11 cellular contexts compared by ENCODE assay signal in the genomic region with DNA sequence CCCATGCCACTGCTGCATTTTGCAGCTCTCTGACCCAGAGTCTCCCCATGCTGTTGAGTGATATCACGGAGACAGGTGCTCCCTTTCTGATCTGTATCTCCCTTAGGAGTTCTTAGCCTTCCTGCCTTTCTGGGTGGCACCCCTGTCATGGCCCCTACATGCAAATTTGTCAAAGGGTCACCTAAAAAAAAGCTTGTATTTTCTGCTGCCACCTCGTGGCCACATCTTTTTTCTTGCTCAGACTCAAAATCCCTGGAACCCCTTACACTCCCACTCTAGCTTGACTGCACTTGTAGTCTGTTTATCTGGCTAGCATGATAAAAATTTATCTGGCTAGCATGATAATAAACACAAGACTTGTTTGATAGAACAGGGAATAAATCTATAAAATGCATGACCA.
A peak's percentile ranks its signal among the peaks of the same experiment; 100 is the strongest.
DNase-seq lines count a peak whose midpoint lies in the region; ATAC-seq and TF ChIP-seq lines count a peak whose summit lies in the region.
"Had no signal": no experiment of that assay in that cellular context is flagged by ENCODE, and none has a peak within 500 bp of the region (broad histone marks: within the 10 kb centered on the region; RNA-seq: fewer than 3 reads in every experiment).

No MANE protein-coding gene starts in this region.

- no peaks in the 10 kb centered on the region for H3K9me3 ChIP-seq in iPS DF 6.9 (ENCODE audit: control insufficient read depth, insufficient read depth, low read length)

- H3K27ac ChIP-seq in iPS DF 6.9 (ENCODE audit: low read length), result no peak overlapping the region

- H3K9me3 Mint-ChIP-seq in WTC11, result no peaks in the 10 kb centered on the region
- peaks cover 5% of the 10 kb centered on the region for H3K9me3 Mint-ChIP-seq in activated CD8-positive, alpha-beta memory T cell treated with anti-CD3 and anti-CD28 coated beads, Interleukin-2, amount 10 ng/mL, durations not matched to agents 7 days and 5 days (ENCODE audit: low read depth)
- H3K9me3 Mint-ChIP-seq: nephron had no signal

- no peaks in the 10 kb centered on the region for H3K27me3 ChIP-seq in iPS DF 6.9 (ENCODE audit: control insufficient read depth, insufficient read depth, low read length)

- H3K4me1 ChIP-seq in iPS DF 6.9 (ENCODE audit: control insufficient read depth, insufficient read depth, low read length), result no peaks in the 10 kb centered on the region

- peak; percentile 73 for ATAC-seq in WTC11
- ATAC-seq in HG02852 (IDR thresholded peaks at IDR 0.05; ENCODE audit: unreplicated experiment), result no peak
- no peak for ATAC-seq in activated CD8-positive, alpha-beta memory T cell treated with anti-CD3 and anti-CD28 coated beads, Interleukin-2, amount 10 ng/mL, durations not matched to agents 7 days and 5 days
- ATAC-seq in HG03045 (IDR thresholded peaks at IDR 0.05; ENCODE audit: unreplicated experiment), result no peak

- POLR2A ChIA-PET in HEK293T (lab: Yijun Ruan, JAX), result no interaction called here
- POLR2A ChIA-PET in WTC11 (lab: Charles Lee), result interaction anchor here (0.5 to 0.6 kb wide), 2 partner anchors 28 to 416 kb away, joined by 3 read pairs; no protein-coding TSS in a partner anchor

- DNase-seq in CMK (ENCODE audit: low read depth) (peak; percentile 3), HEK293T (ENCODE audit: extremely low spot score) (peak; percentile 15), WTC11 (ENCODE audit: low spot score) (peak; percentile 26), iPS DF 6.9 (ENCODE audit: low read depth, low spot score) (peak; percentile 11), NCI-H524 treated with DMSO at 0.1 percent for 48 hours (lab: John Stamatoyannopoulos, UW) (no peak)
- no peak for DNase-seq in activated CD8-positive, alpha-beta memory T cell treated with anti-CD3 and anti-CD28 coated beads, Interleukin-2, amount 10 ng/mL, durations not matched to agents 7 days and 5 days
- DNase-seq: activated CD8-positive, alpha-beta memory T cell treated with anti-CD3 and anti-CD28 coated beads, Interleukin-2, amount 50 U/mL, for 48 hours; NCI-H1105 treated with DMSO at 0.1 percent for 48 hours had no signal

- H3K27me3 Mint-ChIP-seq in WTC11 (ENCODE audit: low read depth), result no peaks in the 10 kb centered on the region
- H3K27me3 Mint-ChIP-seq in activated CD8-positive, alpha-beta memory T cell treated with anti-CD3 and anti-CD28 coated beads, Interleukin-2, amount 10 ng/mL, durations not matched to agents 7 days and 5 days, result no peaks in the 10 kb centered on the region

- CTCF ChIA-PET in HEK293T (lab: Yijun Ruan, JAX) (interaction anchor here (0.6 to 0.8 kb wide), 2 partner anchors 16 to 102 kb away, joined by 3 to 4 read pairs; no protein-coding TSS in a partner anchor), WTC11 (lab: Charles Lee) (interaction anchor here (0.7 to 1.3 kb wide), 6 partner anchors 11 to 604 kb away, joined by 3 to 11 read pairs (median 4); no protein-coding TSS in a partner anchor)
- CTCF ChIA-PET in activated CD8-positive, alpha-beta memory T cell treated with anti-CD3 and anti-CD28 coated beads, Interleukin-2, amount 10 ng/mL, durations not matched to agents 7 days and 5 days (lab: Charles Lee), result interaction anchor here (0.8 kb wide), 1 partner anchor 11 kb away, joined by 3 read pairs; no protein-coding TSS in a partner anchor

- no peak overlapping the region for H3K4me3 ChIP-seq in iPS DF 6.9 (ENCODE audit: low read length)

- no peaks in the 10 kb centered on the region for H3K4me1 Mint-ChIP-seq in WTC11
- no peaks in the 10 kb centered on the region for H3K4me1 Mint-ChIP-seq in activated CD8-positive, alpha-beta memory T cell treated with anti-CD3 and anti-CD28 coated beads, Interleukin-2, amount 10 ng/mL, durations not matched to agents 7 days and 5 days
- H3K4me1 Mint-ChIP-seq: nephron had no signal

- H3K4me3 Mint-ChIP-seq in WTC11, result no peak overlapping the region
- H3K4me3 Mint-ChIP-seq in activated CD8-positive, alpha-beta memory T cell treated with anti-CD3 and anti-CD28 coated beads, Interleukin-2, amount 10 ng/mL, durations not matched to agents 7 days and 5 days, result no peak overlapping the region
- H3K4me3 Mint-ChIP-seq: nephron had no signal

- H3K36me3 Mint-ChIP-seq in WTC11, result no peaks in the 10 kb centered on the region
- H3K36me3 Mint-ChIP-seq in activated CD8-positive, alpha-beta memory T cell treated with anti-CD3 and anti-CD28 coated beads, Interleukin-2, amount 10 ng/mL, durations not matched to agents 7 days and 5 days, result no peaks in the 10 kb centered on the region

- H3K36me3 ChIP-seq in iPS DF 6.9 (ENCODE audit: control insufficient read depth, insufficient read depth, low read length), result no peaks in the 10 kb centered on the region

- no CpG with 5 or more reads among the region's 2 CpGs for WGBS in iPS DF 6.9 (ENCODE audit: insufficient coverage, insufficient read length)

- H3K27ac Mint-ChIP-seq in WTC11, result no peak overlapping the region
- no peak overlapping the region for H3K27ac Mint-ChIP-seq in activated CD8-positive, alpha-beta memory T cell treated with anti-CD3 and anti-CD28 coated beads, Interleukin-2, amount 10 ng/mL, durations not matched to agents 7 days and 5 days
- H3K27ac Mint-ChIP-seq: nephron had no signal

- TF ChIP-seq CTCF in WTC11 (IDR thresholded peaks at IDR 0.05), result 0 out of 2 replicates have a peak, but pooled peaks have one; percentile 36

TF ChIP-seq in HEK293T, 16 proteins besides CTCF, POLR2A, EP300 and RAD21:
- no peak for TF ChIP-seq CTBP1 (IDR thresholded peaks at IDR 0.05; ENCODE audit: borderline replicate concordance)
- no peak for TF ChIP-seq TARDBP (IDR thresholded peaks at IDR 0.05)
- no peak for TF ChIP-seq SP1 (IDR thresholded peaks at IDR 0.05)
- TF ChIP-seq LEF1 (IDR thresholded peaks at IDR 0.05; ENCODE audit: borderline replicate concordance), result no peak
- TF ChIP-seq SUZ12 (IDR thresholded peaks at IDR 0.05), result no peak
- TF ChIP-seq FOXM1 (IDR thresholded peaks at IDR 0.05; ENCODE audit: borderline replicate concordance), result no peak
- TF ChIP-seq, protein P1, sequence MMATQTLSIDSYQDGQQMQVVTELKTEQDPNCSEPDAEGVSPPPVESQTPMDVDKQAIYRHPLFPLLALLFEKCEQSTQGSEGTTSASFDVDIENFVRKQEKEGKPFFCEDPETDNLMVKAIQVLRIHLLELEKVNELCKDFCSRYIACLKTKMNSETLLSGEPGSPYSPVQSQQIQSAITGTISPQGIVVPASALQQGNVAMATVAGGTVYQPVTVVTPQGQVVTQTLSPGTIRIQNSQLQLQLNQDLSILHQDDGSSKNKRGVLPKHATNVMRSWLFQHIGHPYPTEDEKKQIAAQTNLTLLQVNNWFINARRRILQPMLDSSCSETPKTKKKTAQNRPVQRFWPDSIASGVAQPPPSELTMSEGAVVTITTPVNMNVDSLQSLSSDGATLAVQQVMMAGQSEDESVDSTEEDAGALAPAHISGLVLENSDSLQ (IDR thresholded peaks at IDR 0.05), result no peak
- no peak for TF ChIP-seq L3MBTL2 (conservative IDR thresholded peaks at IDR 0.05)
- no peak for TF ChIP-seq FOXK2 (IDR thresholded peaks at IDR 0.05)
- TF ChIP-seq FOXA1 (IDR thresholded peaks at IDR 0.05), result no peak
- TF ChIP-seq NFRKB (IDR thresholded peaks at IDR 0.05), result no peak
- TF ChIP-seq BHLHE40 (IDR thresholded peaks at IDR 0.05; ENCODE audit: borderline replicate concordance), result no peak
- TF ChIP-seq ELF4 (IDR thresholded peaks at IDR 0.05), result no peak

TF ChIP-seq in WTC11, 78 proteins besides CTCF, POLR2A, EP300 and RAD21:
- TF ChIP-seq ZNF138 (CRISPR knock-in tag; conservative IDR thresholded peaks at IDR 0.05) (no peak), ZNF317 (CRISPR knock-in tag; IDR thresholded peaks at IDR 0.05; ENCODE audit: borderline replicate concordance, low read depth) (no peak), STAT6 (CRISPR knock-in tag; conservative IDR thresholded peaks at IDR 0.05; ENCODE audit: low read depth) (no peak), ZBTB43 (CRISPR knock-in tag; IDR thresholded peaks at IDR 0.05) (no peak), TCF7 (CRISPR knock-in tag; IDR thresholded peaks at IDR 0.05; ENCODE audit: low read depth) (no peak), ZNF416 (CRISPR knock-in tag; IDR thresholded peaks at IDR 0.05) (no peak)

Comparison
In these comparisons a context has a peak if more than half of its experiments do, and no peak if none do; other contexts are left out.
1. DNase-seq: peak in CMK (single experiment), HEK293T (single experiment), WTC11 (single experiment) and iPS DF 6.9 (single experiment); none in NCI-H524 treated with DMSO at 0.1 percent for 48 hours (single experiment) and activated CD8-positive, alpha-beta memory T cell treated with anti-CD3 and anti-CD28 coated beads, Interleukin-2, amount 10 ng/mL, durations not matched to agents 7 days and 5 days (single experiment).